ENCODE assay signal across 29 cellular contexts in the genomic region with DNA sequence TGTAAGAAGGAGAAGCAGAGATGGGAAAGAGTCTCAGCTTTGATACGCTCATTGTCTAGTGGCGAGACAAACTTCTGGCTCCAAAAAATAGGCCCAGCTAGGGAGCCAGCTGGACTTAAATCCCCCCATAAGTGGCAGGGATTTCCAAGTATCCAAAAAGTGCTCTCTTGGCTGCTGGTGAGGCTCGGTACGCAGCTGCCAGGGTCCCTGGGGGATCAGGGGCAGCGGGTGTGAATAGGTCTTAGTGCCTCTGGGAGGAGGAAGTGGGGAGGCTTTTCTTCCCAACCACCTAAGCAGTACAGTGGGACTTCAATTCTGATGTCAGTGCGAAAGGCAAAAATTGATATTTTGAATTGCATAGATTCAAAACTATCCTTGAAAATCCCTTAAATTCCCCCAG.
"Had no signal": no experiment of that assay in that cellular context is flagged by ENCODE, and none has a peak within 500 bp of the region (broad histone marks: within the 10 kb centered on the region; RNA-seq: fewer than 3 reads in every experiment).

No MANE protein-coding gene starts in this region.

- H3K27ac ChIP-seq: brain microvascular endothelial cell, heart left ventricle, pancreas, prostate gland, sigmoid colon, stomach, thyroid gland, upper lobe of right lung had no signal

- H3K36me3 ChIP-seq: brain microvascular endothelial cell, heart left ventricle, pancreas, prostate gland, sigmoid colon, stomach, thyroid gland, upper lobe of right lung had no signal

- H3K4me2 ChIP-seq: smooth muscle cell had no signal

- H3K27me3 ChIP-seq: brain microvascular endothelial cell, pancreas, sigmoid colon, thyroid gland, upper lobe of right lung had no signal

- H3K4me1 ChIP-seq: heart left ventricle, pancreas, prostate gland, sigmoid colon, stomach, thyroid gland, upper lobe of right lung had no signal

- H3K4me3 Mint-ChIP-seq: activated CD4-positive, alpha-beta memory T cell treated with anti-CD3 and anti-CD28 coated beads for 36 hours; activated CD4-positive, alpha-beta T cell treated with anti-CD3 and anti-CD28 coated beads, Interleukin-2, amount 10 ng/mL, durations not matched to agents 24 days and 14 days; activated T-cell treated with anti-CD3 and anti-CD28 coated beads, Interleukin-2, amount 50 U/mL, for 24 hours; effector memory CD8-positive, alpha-beta T cell; immature natural killer cell; nephron; stimulated activated naive B cell treated with anti-CD40 and anti-IgM and Interleukin-4, amounts not matched to agents 10 μg/mL and 1 μg/mL and 100 μg/mL, for 72 hours had no signal

- H3K4me3 ChIP-seq: heart left ventricle, pancreas, prostate gland, sigmoid colon, smooth muscle cell, stomach, thyroid gland, upper lobe of right lung had no signal

- DNase-seq: activated CD4-positive, alpha-beta memory T cell treated with anti-CD3 and anti-CD28 coated beads for 36 hours; activated CD4-positive, alpha-beta T cell treated with anti-CD3 and anti-CD28 coated beads, Interleukin-2, amount 10 ng/mL, durations not matched to agents 24 days and 14 days; activated CD4-positive, CD25-positive, alpha-beta regulatory T cell treated with anti-CD3 and anti-CD28 coated beads, Interleukin-2, amount 50 U/mL, for 72 hours; activated CD8-positive, alpha-beta memory T cell treated with anti-CD3 and anti-CD28 coated beads, Interleukin-2, amount 50 U/mL, for 48 hours; activated gamma-delta T cell treated with Interleukin-2 at 50 U/mL for 16 hours; activated naive CD4-positive, alpha-beta T cell treated with anti-CD3 and anti-CD28 coated beads, Interleukin-2, amount 50 U/mL, for 16 hours; activated T-cell treated with anti-CD3 and anti-CD28 coated beads, Interleukin-2, amount 50 U/mL, for 24 hours; amniotic stem cell; brain microvascular endothelial cell; cortex of kidney; effector memory CD8-positive, alpha-beta T cell; erythroblast; heart left ventricle; hypothalamus; immature natural killer cell; kidney; left colon; mammary epithelial cell; pancreas; sigmoid colon; stimulated activated CD4-positive, alpha-beta T cell treated with anti-CD3 and anti-CD28 coated beads, Interleukin-15, amount 100 ng/mL, for 24 hours; stimulated activated CD4-positive, alpha-beta T cell treated with anti-CD3 and anti-CD28 coated beads, Interleukin-2, amount 100 ng/mL, for 24 hours; stimulated activated naive B cell treated with anti-CD40 and anti-IgM and Interleukin-4, amounts not matched to agents 10 μg/mL and 1 μg/mL and 100 μg/mL, for 72 hours; stomach; thyroid gland; upper lobe of right lung had no signal

- H3K9me3 Mint-ChIP-seq: activated CD4-positive, alpha-beta T cell treated with anti-CD3 and anti-CD28 coated beads, Interleukin-2, amount 10 ng/mL, durations not matched to agents 24 days and 14 days; activated T-cell treated with anti-CD3 and anti-CD28 coated beads, Interleukin-2, amount 50 U/mL, for 24 hours; effector memory CD8-positive, alpha-beta T cell; nephron had no signal

- H3K4me1 Mint-ChIP-seq: activated CD4-positive, alpha-beta T cell treated with anti-CD3 and anti-CD28 coated beads, Interleukin-2, amount 10 ng/mL, durations not matched to agents 24 days and 14 days; immature natural killer cell; stimulated activated naive B cell treated with anti-CD40 and anti-IgM and Interleukin-4, amounts not matched to agents 10 μg/mL and 1 μg/mL and 100 μg/mL, for 72 hours had no signal

- H3K36me3 Mint-ChIP-seq: activated CD4-positive, alpha-beta memory T cell treated with anti-CD3 and anti-CD28 coated beads for 36 hours; immature natural killer cell; stimulated activated naive B cell treated with anti-CD40 and anti-IgM and Interleukin-4, amounts not matched to agents 10 μg/mL and 1 μg/mL and 100 μg/mL, for 72 hours had no signal

- H3K9me3 ChIP-seq: pancreas, prostate gland, sigmoid colon, thyroid gland, upper lobe of right lung had no signal

- ATAC-seq: effector memory CD8-positive, alpha-beta T cell; heart left ventricle; left colon; pancreas; stimulated activated naive B cell treated with anti-CD40 and anti-IgM and Interleukin-4, amounts not matched to agents 10 μg/mL and 1 μg/mL and 100 μg/mL, for 72 hours; upper lobe of right lung had no signal

- H3K27ac Mint-ChIP-seq: activated CD4-positive, alpha-beta memory T cell treated with anti-CD3 and anti-CD28 coated beads for 36 hours; activated CD4-positive, alpha-beta T cell treated with anti-CD3 and anti-CD28 coated beads, Interleukin-2, amount 10 ng/mL, durations not matched to agents 24 days and 14 days; activated T-cell treated with anti-CD3 and anti-CD28 coated beads, Interleukin-2, amount 50 U/mL, for 24 hours; effector memory CD8-positive, alpha-beta T cell; immature natural killer cell; nephron; stimulated activated naive B cell treated with anti-CD40 and anti-IgM and Interleukin-4, amounts not matched to agents 10 μg/mL and 1 μg/mL and 100 μg/mL, for 72 hours had no signal
